In genomic region chr4:188139141-188139540, GRCh38 we compare ENCODE assay signal across 34 cellular contexts. TPM values are rescaled to one million over a fixed set of nuclear protein-coding genes. Genes with fewer than 3 reads are reported as not detected.
"Had no signal": no experiment of that assay in that cellular context is flagged by ENCODE, and none has a peak within 500 bp of the region (broad histone marks: within the 10 kb centered on the region; RNA-seq: fewer than 3 reads in every experiment).

Gene TRIML1, plus strand, starts transcription at chr4:188139441. Its CDS starts 118 bp downstream, at chr4:188139559.

- DNase-seq: hypothalamus; immature natural killer cell; lower lobe of right lung; mesendoderm; naive thymus-derived CD8-positive, alpha-beta T cell; occipital lobe; ovary; right lobe of liver; stimulated activated CD4-positive, alpha-beta T cell treated with anti-CD3 and anti-CD28 coated beads, Interleukin-1b, Interleukin-23, amount 100 ng/mL, for 48 hours; stimulated activated CD4-positive, alpha-beta T cell treated with anti-CD3 and anti-CD28 coated beads, Interleukin-2, amount 100 ng/mL, for 48 hours; stimulated activated CD4-positive, alpha-beta T cell treated with anti-CD3 and anti-CD28 coated beads, Interleukin-4, amount 100 ng/mL, for 4 hours; stimulated activated CD8-positive, alpha-beta memory T cell treated with anti-CD3 and anti-CD28 coated beads, Interleukin-4, amount 100 ng/mL, for 48 hours; stimulated activated naive CD4-positive, alpha-beta T cell treated with Interleukin-2 at 50 U/mL for 16 hours; stimulated activated naive CD8-positive, alpha-beta T cell treated with anti-CD3 and anti-CD28 coated beads, Interleukin-15, amount 100 ng/mL, for 72 hours; substantia nigra had no signal

- H3K27me3 ChIP-seq: neutrophil, ovary, right atrium auricular region, right lobe of liver, tibial nerve, upper lobe of left lung, vagina had no signal

- H3K4me3 ChIP-seq: lower lobe of right lung, ovary, right atrium auricular region, right lobe of liver, smooth muscle cell, tibial nerve, upper lobe of left lung, vagina had no signal

- H3K36me3 ChIP-seq: lower lobe of right lung, neutrophil, ovary, right atrium auricular region, right lobe of liver, tibial nerve, upper lobe of left lung, vagina had no signal

- H3K4me3 Mint-ChIP-seq: immature natural killer cell; naive thymus-derived CD8-positive, alpha-beta T cell; nephron; neural crest cell; stimulated activated memory B cell treated with anti-CD40 and anti-IgM and Interleukin-4, amounts not matched to agents 10 μg/mL and 1 μg/mL and 100 μg/mL, for 72 hours; stimulated activated naive CD8-positive, alpha-beta T cell treated with anti-CD3 and anti-CD28 coated beads, Interleukin-15, amount 100 ng/mL, for 72 hours had no signal

- H3K36me3 Mint-ChIP-seq: stimulated activated memory B cell treated with anti-CD40 and anti-IgM and Interleukin-4, amounts not matched to agents 10 μg/mL and 1 μg/mL and 100 μg/mL, for 72 hours had no signal

- H3K4me1 Mint-ChIP-seq: immature natural killer cell; naive thymus-derived CD8-positive, alpha-beta T cell; nephron; neural crest cell; stimulated activated memory B cell treated with anti-CD40 and anti-IgM and Interleukin-4, amounts not matched to agents 10 μg/mL and 1 μg/mL and 100 μg/mL, for 72 hours; stimulated activated naive CD8-positive, alpha-beta T cell treated with anti-CD3 and anti-CD28 coated beads, Interleukin-15, amount 100 ng/mL, for 72 hours had no signal

- H3K4me2 ChIP-seq: smooth muscle cell had no signal

- ATAC-seq: left lobe of liver; lower lobe of right lung; naive thymus-derived CD8-positive, alpha-beta T cell; stimulated activated memory B cell treated with anti-CD40 and anti-IgM and Interleukin-4, amounts not matched to agents 10 μg/mL and 1 μg/mL and 100 μg/mL, for 72 hours; stimulated activated naive CD8-positive, alpha-beta T cell treated with anti-CD3 and anti-CD28 coated beads, Interleukin-15, amount 100 ng/mL, for 72 hours had no signal

- H3K27me3 Mint-ChIP-seq: progenitor cell of endocrine pancreas; stimulated activated memory B cell treated with anti-CD40 and anti-IgM and Interleukin-4, amounts not matched to agents 10 μg/mL and 1 μg/mL and 100 μg/mL, for 72 hours; stimulated activated naive CD8-positive, alpha-beta T cell treated with anti-CD3 and anti-CD28 coated beads, Interleukin-15, amount 100 ng/mL, for 72 hours had no signal

- H3K4me1 ChIP-seq: lower lobe of right lung, right atrium auricular region, right lobe of liver, tibial nerve, vagina had no signal

- H3K9me3 Mint-ChIP-seq: nephron; neural crest cell; stimulated activated memory B cell treated with anti-CD40 and anti-IgM and Interleukin-4, amounts not matched to agents 10 μg/mL and 1 μg/mL and 100 μg/mL, for 72 hours had no signal

- H3K9me3 ChIP-seq: lower lobe of right lung, ovary, right atrium auricular region, right lobe of liver, tibial nerve, upper lobe of left lung, vagina had no signal

- H3K27ac ChIP-seq: lower lobe of right lung, neutrophil, ovary, right atrium auricular region, right lobe of liver, tibial nerve, vagina had no signal

- H3K27ac Mint-ChIP-seq: immature natural killer cell; naive thymus-derived CD8-positive, alpha-beta T cell; nephron; progenitor cell of endocrine pancreas; stimulated activated memory B cell treated with anti-CD40 and anti-IgM and Interleukin-4, amounts not matched to agents 10 μg/mL and 1 μg/mL and 100 μg/mL, for 72 hours; stimulated activated naive CD8-positive, alpha-beta T cell treated with anti-CD3 and anti-CD28 coated beads, Interleukin-15, amount 100 ng/mL, for 72 hours had no signal

RNA-seq across cellular contexts. Expression of gene TRIML1, which starts in this region (rescaled TPM):
- total RNA-seq: kidney epithelial cell; left lobe of liver; liver; lower lobe of right lung; mucosa of gallbladder; naive thymus-derived CD8-positive, alpha-beta T cell; neural crest cell; occipital lobe; ovary; progenitor cell of endocrine pancreas; pulmonary artery endothelial cell; renal cortical epithelial cell; right atrium auricular region; right lobe of liver; skeletal muscle tissue; smooth muscle cell; temporal lobe; tibial nerve; upper lobe of left lung; urinary bladder; vagina had no signal
- polyA plus RNA-seq: immature natural killer cell; liver; naive thymus-derived CD8-positive, alpha-beta T cell; ovary; smooth muscle cell; urinary bladder had no signal
